Comparison of ENCODE assay signal across 8 cellular contexts in genomic region chr1:20732588-20733360, GRCh38. TPM values are rescaled to one million over a fixed set of nuclear protein-coding genes. Genes with fewer than 3 reads are reported as not detected.
DNase-seq lines count a peak whose midpoint lies in the region; ATAC-seq and TF ChIP-seq lines count a peak whose summit lies in the region.

SH2D5 (minus strand) TSS chr1:20732703; CDS start chr1:20728044, 4,659 bp downstream.

- WGBS in testis, 2 donors: 3% methylated on average over 24 to 38 of the region's 38 CpGs

- peak; percentile 48 for ATAC-seq in GM19463 (IDR thresholded peaks at IDR 0.05; ENCODE audit: unreplicated experiment)
- ATAC-seq in activated naive CD4-positive, alpha-beta T cell treated with anti-CD3 and anti-CD28 coated beads, Interleukin-2, amount 50 U/mL, for 72 hours: peak; percentile 73 to 89

- TF ChIP-seq POLR2A in testis (IDR thresholded peaks at IDR 0.05): no peak

- in situ Hi-C loops in SK-MEL-5 (cut with HindIII; ENCODE audit: low pct_unique_long_range_greater_than_20kb, low sequenced_read_pairs): no loop called here

- H3K27ac ChIP-seq in osteoblast (ENCODE audit: low read depth, low read length) (peak within 1 kb of the TSS; percentile 85), testis (peak within 1 kb of the TSS; percentile 9 to 37)

- peak; percentile 54; the same call in 1 of the 2 replicates for TF ChIP-seq EP300 in Ishikawa (IDR thresholded peaks at IDR 0.05; ENCODE audit: borderline replicate concordance)

- H3K79me2 ChIP-seq in osteoblast (ENCODE audit: insufficient read depth, low read length): no peaks in the 10 kb centered on the region

- peak within 1 kb of the TSS; percentile 98 for H3K4me2 ChIP-seq in osteoblast (ENCODE audit: insufficient read depth, low read length)

- peak within 1 kb of the TSS; percentile 68 for H2AFZ ChIP-seq in osteoblast (ENCODE audit: low read length)

- peaks cover 17% of the 10 kb centered on the region for H3K4me1 ChIP-seq in osteoblast (ENCODE audit: insufficient read depth, low read length)
- H3K4me1 ChIP-seq in testis: peaks cover 18% of the 10 kb centered on the region

- H3K9me3 Mint-ChIP-seq in activated naive CD4-positive, alpha-beta T cell treated with anti-CD3 and anti-CD28 coated beads, Interleukin-2, amount 50 U/mL, for 72 hours: no peaks in the 10 kb centered on the region

- peak within 1 kb of the TSS; percentile 74 to 89 for H3K27ac Mint-ChIP-seq in activated naive CD4-positive, alpha-beta T cell treated with anti-CD3 and anti-CD28 coated beads, Interleukin-2, amount 50 U/mL, for 72 hours

- DNase-seq in COLO829 (ENCODE audit: low spot score) (peak; percentile 91), SK-MEL-5 (ENCODE audit: low read depth, low spot score) (peak; percentile 91), glomerular visceral epithelial cell (ENCODE audit: extremely low spot score) (peak; percentile 96), osteoblast (ENCODE audit: insufficient read length, low spot score, missing footprints) (peak; percentile 99), testis (peak; percentile 91)
- DNase-seq in activated naive CD4-positive, alpha-beta T cell treated with anti-CD3 and anti-CD28 coated beads, Interleukin-2, amount 50 U/mL, for 72 hours (ENCODE audit: low spot score in 2 of 2): peak; percentile 69 to 76

- peak; percentile 51 for TF ChIP-seq RAD21 in Ishikawa (IDR thresholded peaks at IDR 0.05; ENCODE audit: low read depth)

- H3K36me3 Mint-ChIP-seq in activated naive CD4-positive, alpha-beta T cell treated with anti-CD3 and anti-CD28 coated beads, Interleukin-2, amount 50 U/mL, for 72 hours: no peaks in the 10 kb centered on the region

- H3K36me3 ChIP-seq in osteoblast (ENCODE audit: insufficient read depth, low read length) (peaks cover 6% of the 10 kb centered on the region), testis (ENCODE audit: low read depth, missing control alignments) (no peaks in the 10 kb centered on the region)

- TF ChIP-seq CTCF in osteoblast (IDR thresholded peaks at IDR 0.05; ENCODE audit: extremely low read depth, low read depth, low read length): peak; percentile 44
- TF ChIP-seq CTCF in testis (IDR thresholded peaks at IDR 0.05): peak in 2 of 3 experiments; percentile 13 to 23

- H4K20me1 ChIP-seq in osteoblast (ENCODE audit: insufficient read depth, low read length): peaks cover 5% of the 10 kb centered on the region

- H3K4me3 ChIP-seq in osteoblast (ENCODE audit: insufficient read depth, low read length) (peak within 1 kb of the TSS; percentile 82), testis (peak within 1 kb of the TSS; percentile 55 to 57)

- intact Hi-C loops in testis (cut with DNase I; ENCODE audit: low total_unique reads): no loop called here

- H3K9me3 ChIP-seq in osteoblast (ENCODE audit: low read depth, low read length): no peaks in the 10 kb centered on the region
- no peaks in the 10 kb centered on the region for H3K9me3 ChIP-seq in testis

- H3K27me3 ChIP-seq in osteoblast (ENCODE audit: insufficient read depth, low read length) (peaks cover 28% of the 10 kb centered on the region), testis (no peaks in the 10 kb centered on the region)

TF ChIP-seq in Ishikawa, 13 proteins besides CTCF, POLR2A, EP300 and RAD21:
- TF ChIP-seq, protein P1, sequence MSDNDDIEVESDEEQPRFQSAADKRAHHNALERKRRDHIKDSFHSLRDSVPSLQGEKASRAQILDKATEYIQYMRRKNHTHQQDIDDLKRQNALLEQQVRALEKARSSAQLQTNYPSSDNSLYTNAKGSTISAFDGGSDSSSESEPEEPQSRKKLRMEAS (IDR thresholded peaks at IDR 0.05): peak; percentile 97
- no peak for TF ChIP-seq EGR1 (IDR thresholded peaks at IDR 0.05)
- TF ChIP-seq YY1 (IDR thresholded peaks at IDR 0.05; ENCODE audit: low read depth): 0 out of 2 replicates have a peak, but pooled peaks have one; percentile 14
- TF ChIP-seq ZBTB7A (IDR thresholded peaks at IDR 0.05; ENCODE audit: low read depth): no peak
- 0 out of 2 replicates have a peak, but pooled peaks have one; percentile 19 for TF ChIP-seq NFIC (IDR thresholded peaks at IDR 0.05)
- TF ChIP-seq, protein P2, sequence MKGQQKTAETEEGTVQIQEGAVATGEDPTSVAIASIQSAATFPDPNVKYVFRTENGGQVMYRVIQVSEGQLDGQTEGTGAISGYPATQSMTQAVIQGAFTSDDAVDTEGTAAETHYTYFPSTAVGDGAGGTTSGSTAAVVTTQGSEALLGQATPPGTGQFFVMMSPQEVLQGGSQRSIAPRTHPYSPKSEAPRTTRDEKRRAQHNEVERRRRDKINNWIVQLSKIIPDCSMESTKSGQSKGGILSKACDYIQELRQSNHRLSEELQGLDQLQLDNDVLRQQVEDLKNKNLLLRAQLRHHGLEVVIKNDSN (IDR thresholded peaks at IDR 0.05): peak; percentile 84
- peak; percentile 35; the same call in 1 of the 2 replicates for TF ChIP-seq TCF12 (IDR thresholded peaks at IDR 0.05; ENCODE audit: low read depth)
- TF ChIP-seq, protein P3, sequence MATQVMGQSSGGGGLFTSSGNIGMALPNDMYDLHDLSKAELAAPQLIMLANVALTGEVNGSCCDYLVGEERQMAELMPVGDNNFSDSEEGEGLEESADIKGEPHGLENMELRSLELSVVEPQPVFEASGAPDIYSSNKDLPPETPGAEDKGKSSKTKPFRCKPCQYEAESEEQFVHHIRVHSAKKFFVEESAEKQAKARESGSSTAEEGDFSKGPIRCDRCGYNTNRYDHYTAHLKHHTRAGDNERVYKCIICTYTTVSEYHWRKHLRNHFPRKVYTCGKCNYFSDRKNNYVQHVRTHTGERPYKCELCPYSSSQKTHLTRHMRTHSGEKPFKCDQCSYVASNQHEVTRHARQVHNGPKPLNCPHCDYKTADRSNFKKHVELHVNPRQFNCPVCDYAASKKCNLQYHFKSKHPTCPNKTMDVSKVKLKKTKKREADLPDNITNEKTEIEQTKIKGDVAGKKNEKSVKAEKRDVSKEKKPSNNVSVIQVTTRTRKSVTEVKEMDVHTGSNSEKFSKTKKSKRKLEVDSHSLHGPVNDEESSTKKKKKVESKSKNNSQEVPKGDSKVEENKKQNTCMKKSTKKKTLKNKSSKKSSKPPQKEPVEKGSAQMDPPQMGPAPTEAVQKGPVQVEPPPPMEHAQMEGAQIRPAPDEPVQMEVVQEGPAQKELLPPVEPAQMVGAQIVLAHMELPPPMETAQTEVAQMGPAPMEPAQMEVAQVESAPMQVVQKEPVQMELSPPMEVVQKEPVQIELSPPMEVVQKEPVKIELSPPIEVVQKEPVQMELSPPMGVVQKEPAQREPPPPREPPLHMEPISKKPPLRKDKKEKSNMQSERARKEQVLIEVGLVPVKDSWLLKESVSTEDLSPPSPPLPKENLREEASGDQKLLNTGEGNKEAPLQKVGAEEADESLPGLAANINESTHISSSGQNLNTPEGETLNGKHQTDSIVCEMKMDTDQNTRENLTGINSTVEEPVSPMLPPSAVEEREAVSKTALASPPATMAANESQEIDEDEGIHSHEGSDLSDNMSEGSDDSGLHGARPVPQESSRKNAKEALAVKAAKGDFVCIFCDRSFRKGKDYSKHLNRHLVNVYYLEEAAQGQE (IDR thresholded peaks at IDR 0.05; ENCODE audit: low read depth): no peak
- no peak for TF ChIP-seq TAF1 (IDR thresholded peaks at IDR 0.05; ENCODE audit: low read depth)
- no peak for TF ChIP-seq CEBPB (IDR thresholded peaks at IDR 0.05)
- TF ChIP-seq FOXM1 (IDR thresholded peaks at IDR 0.05; ENCODE audit: borderline replicate concordance, low read depth): no peak
- TF ChIP-seq CREB1 (IDR thresholded peaks at IDR 0.05; ENCODE audit: low read depth): no peak
- peak; percentile 68 for TF ChIP-seq TEAD4 (IDR thresholded peaks at IDR 0.05)

RNA-seq across cellular contexts. Expression of gene SH2D5, which starts in this region (rescaled TPM):
- total RNA-seq in SK-MEL-5 (2014; rRNA removed; shearing (Covaris generic)): 3.4 and 3.7 TPM in 2 replicates
- 5.5 and 5.7 TPM in 2 replicates for polyA plus RNA-seq in SK-MEL-5 (2015; cell fraction: cytosol; rRNA removed)
- 23.1 and 24.5 TPM in 2 replicates for polyA plus RNA-seq in SK-MEL-5 (2015; cell fraction: nucleus; rRNA removed)
- under 1 TPM in 1 of 2 donors, not detected in 1; 0.66 TPM for total RNA-seq in activated naive CD4-positive, alpha-beta T cell treated with anti-CD3 and anti-CD28 coated beads, Interleukin-2, amount 50 U/mL, for 72 hours
- total RNA-seq in osteoblast (1.4 and 1.8 TPM in 2 replicates), testis (1 to 10 TPM; 4.2 to 5.8 TPM)
- 5.1 TPM for polyA plus RNA-seq in testis (ENCODE audit: insufficient read depth, low read depth, low replicate concordance)

Comparison
In these comparisons a context has a peak if more than half of its experiments do, and no peak if none do; other contexts are left out.
1. Peak in every context shown above with its lines: DNase-seq, ATAC-seq, H3K4me3 ChIP-seq and H3K27ac ChIP-seq.
2. Peak in DNase-seq and ATAC-seq in activated naive CD4-positive, alpha-beta T cell treated with anti-CD3 and anti-CD28 coated beads, Interleukin-2, amount 50 U/mL, for 72 hours; RNA of the gene not detected or under 1 TPM.